In the genomic region with DNA sequence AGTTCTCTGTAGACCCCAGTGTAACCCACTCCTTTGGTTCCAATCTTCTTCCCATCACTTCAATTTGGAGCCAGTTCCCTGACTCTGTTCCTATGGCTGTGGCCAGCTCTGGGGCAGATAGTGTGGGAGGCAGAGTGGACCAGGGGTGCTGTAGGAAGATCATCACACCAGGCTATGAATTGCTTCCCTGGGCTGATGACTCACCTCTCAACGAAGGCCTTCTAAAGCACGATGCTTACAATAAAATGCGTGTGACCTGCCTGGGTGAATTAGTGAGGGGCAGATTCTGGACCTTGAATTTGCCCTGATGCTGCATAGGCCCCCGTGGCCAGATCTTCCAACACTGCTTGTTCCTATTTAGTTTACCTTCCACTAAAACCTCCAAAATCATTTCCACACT, we compare ENCODE assay signal across 22 cellular contexts.
DNase-seq lines count a peak whose midpoint lies in the region; ATAC-seq, FAIRE-seq and TF ChIP-seq lines count a peak whose summit lies in the region.
"Had no signal": no experiment of that assay in that cellular context is flagged by ENCODE, and none has a peak within 500 bp of the region (broad histone marks: within the 10 kb centered on the region; RNA-seq: fewer than 3 reads in every experiment).

No MANE protein-coding gene starts in this region.

- DNase-seq in EH (ENCODE audit: low read depth) (peak; percentile 45), astrocyte (ENCODE audit: low read depth) (peak; percentile 32), mesenchymal stem cell (peak; percentile 32), NCI-H1092 (lab: John Stamatoyannopoulos, UW) (no peak), HepG2 (ENCODE audit: low spot score) (no peak), body of pancreas (no peak)
- DNase-seq: CD8-positive, alpha-beta memory T cell; H7; NCI-H1048; NCI-H2107; NCI-H2227 treated with DMSO at 0.1 percent for 48 hours; NCI-H526 treated with DMSO at 0.1 percent for 48 hours; Right ventricle myocardium superior had no signal

- no peak overlapping the region for H3K18ac ChIP-seq in mesenchymal stem cell (ENCODE audit: low read depth in 1 of 2, low read length in 2 of 2)

- no peak overlapping the region for H3K27ac ChIP-seq in HUES48 (ENCODE audit: low read depth, low read length)
- H3K27ac ChIP-seq in astrocyte (ENCODE audit: low read depth, low read length): no peak overlapping the region
- H3K27ac ChIP-seq in mesenchymal stem cell (ENCODE audit: low read length, poor library complexity, severe bottlenecking): no peak overlapping the region
- H3K27ac ChIP-seq in HepG2 (ENCODE audit: extremely low read length, insufficient read depth, low read length): no peak overlapping the region
- H3K27ac ChIP-seq in body of pancreas: no peak overlapping the region
- H3K27ac ChIP-seq: A549; BLaER1 treated with 17β-estradiol and CSF1 and Interleukin-3, amounts not matched to agents 10 nM and 100 nM; HL-60; KMS-11; SK-N-MC had no signal

- no peak for TF ChIP-seq CTCF in astrocyte (IDR thresholded peaks at IDR 0.05; ENCODE audit: insufficient read depth, low read depth, low read length)
- TF ChIP-seq CTCF in HepG2 (CRISPR knock-in tag; IDR thresholded peaks at IDR 0.05): no peak
- no peak for TF ChIP-seq CTCF in body of pancreas (IDR thresholded peaks at IDR 0.05)

- H3K9me3 ChIP-seq in HUES48 (ENCODE audit: control insufficient read depth, insufficient read depth, low read length) (no peaks in the 10 kb centered on the region), astrocyte (ENCODE audit: insufficient read depth, low read depth, low read length) (no peaks in the 10 kb centered on the region), mesenchymal stem cell (ENCODE audit: control insufficient read depth, low read length) (no peaks in the 10 kb centered on the region), HepG2 (ENCODE audit: low read length) (no peaks in the 10 kb centered on the region), body of pancreas (no peaks in the 10 kb centered on the region)
- H3K9me3 ChIP-seq: A549; BLaER1 treated with 17β-estradiol and CSF1 and Interleukin-3, amounts not matched to agents 10 nM and 100 nM had no signal

- H3K4ac ChIP-seq in mesenchymal stem cell (ENCODE audit: low read depth in 1 of 2, low read length in 2 of 2): no peak overlapping the region

- ATAC-seq in HepG2 (no peak), HG03457 (IDR thresholded peaks at IDR 0.05; ENCODE audit: unreplicated experiment) (no peak), body of pancreas (no peak)
- ATAC-seq: A549 had no signal

- no peak overlapping the region for H2BK15ac ChIP-seq in mesenchymal stem cell (ENCODE audit: low read depth, poor library complexity, severe bottlenecking)

- peaks cover 37% of the 10 kb centered on the region for H3K79me1 ChIP-seq in mesenchymal stem cell (replicated peaks; ENCODE audit: low read length, poor library complexity, severe bottlenecking)

- H3K79me2 ChIP-seq in astrocyte (ENCODE audit: insufficient read depth, low read length): peaks cover 7% of the 10 kb centered on the region
- H3K79me2 ChIP-seq in HepG2 (ENCODE audit: insufficient read depth, low read length): no peaks in the 10 kb centered on the region

- WGBS in mesenchymal stem cell: 39% methylated on average over 4 of the region's 4 CpGs
- WGBS in HepG2 (ENCODE audit: low lambda C conversion rate): 0% methylated on average over 3 of the region's 4 CpGs
- WGBS in body of pancreas, 2 donors: 42 to 51% methylated on average over 4 of the region's 4 CpGs

- peaks cover 63% of the 10 kb centered on the region for H4K20me1 ChIP-seq in astrocyte (ENCODE audit: insufficient read depth, low read length)
- H4K20me1 ChIP-seq in HepG2 (ENCODE audit: insufficient read depth, low read length): no peaks in the 10 kb centered on the region
- H4K20me1 ChIP-seq: BLaER1 treated with 17β-estradiol and CSF1 and Interleukin-3, amounts not matched to agents 10 nM and 100 nM had no signal

- 0 out of 2 replicates have a peak overlapping the region, but pooled peaks have one; percentile 13 for H3K9ac ChIP-seq in HUES48 (ENCODE audit: low read depth, low read length)
- no peak overlapping the region for H3K9ac ChIP-seq in astrocyte (ENCODE audit: low read length)
- no peak overlapping the region for H3K9ac ChIP-seq in mesenchymal stem cell (ENCODE audit: low read length)
- no peak overlapping the region for H3K9ac ChIP-seq in HepG2 (ENCODE audit: insufficient read depth, low read depth, low read length)
- H3K9ac ChIP-seq: BLaER1 treated with 17β-estradiol and CSF1 and Interleukin-3, amounts not matched to agents 10 nM and 100 nM; KMS-11 had no signal

- H3K4me3 Mint-ChIP-seq in astrocyte (ENCODE audit: unreplicated experiment): no peak overlapping the region
- H3K4me3 Mint-ChIP-seq: CD8-positive, alpha-beta memory T cell had no signal

- no peak for FAIRE-seq in astrocyte (lab: Jason Lieb, UNC)
- no peak for FAIRE-seq in HepG2 (lab: Jason Lieb, UNC)
- FAIRE-seq: A549, D721Med, RCC 7860 had no signal

- CTCF ChIA-PET in HepG2 (lab: Yijun Ruan, JAX; ENCODE audit: low intra/inter-chr PET ratio, low total read pairs): no interaction called here

- H3K36me3 ChIP-seq in HUES48 (ENCODE audit: control insufficient read depth, insufficient read depth, low read length) (no peaks in the 10 kb centered on the region), astrocyte (ENCODE audit: insufficient read depth, low read length) (no peaks in the 10 kb centered on the region), mesenchymal stem cell (ENCODE audit: control insufficient read depth in 1 of 2, insufficient read depth in 2 of 2, low read depth in 1 of 2, low read length in 2 of 2) (no peaks in the 10 kb centered on the region), HepG2 (replicated peaks in 1 of 2; ENCODE audit: control insufficient read depth in 1 of 2, insufficient read depth in 2 of 2, low read length in 2 of 2) (no peaks in the 10 kb centered on the region), body of pancreas (replicated peaks in 1 of 2; ENCODE audit: insufficient read depth in 1 of 2, low read depth in 2 of 2) (no peaks in the 10 kb centered on the region)
- H3K36me3 ChIP-seq: BLaER1 treated with 17β-estradiol and CSF1 and Interleukin-3, amounts not matched to agents 10 nM and 100 nM had no signal

- H3K36me3 Mint-ChIP-seq in astrocyte (ENCODE audit: low read depth, unreplicated experiment): no peaks in the 10 kb centered on the region
- H3K36me3 Mint-ChIP-seq: CD8-positive, alpha-beta memory T cell had no signal

- no peak overlapping the region for H2AK5ac ChIP-seq in mesenchymal stem cell (ENCODE audit: low read length, severe bottlenecking)

- H3K4me2 ChIP-seq in astrocyte (ENCODE audit: low read length) (no peak overlapping the region), mesenchymal stem cell (ENCODE audit: low read length, poor library complexity, severe bottlenecking) (no peak overlapping the region), HepG2 (ENCODE audit: low read depth, low read length) (no peak overlapping the region)
- H3K4me2 ChIP-seq: A549; BLaER1 treated with 17β-estradiol and CSF1 and Interleukin-3, amounts not matched to agents 10 nM and 100 nM; KMS-11 had no signal

- no peak overlapping the region for H2BK5ac ChIP-seq in mesenchymal stem cell (ENCODE audit: low read depth, low read length, poor library complexity, severe bottlenecking)

- H2BK12ac ChIP-seq in mesenchymal stem cell (ENCODE audit: low read length in 2 of 2): no peak overlapping the region

- TF ChIP-seq RAD21 in HepG2 (CRISPR knock-in tag; IDR thresholded peaks at IDR 0.05): no peak

- no peak overlapping the region for H3K23ac ChIP-seq in mesenchymal stem cell (ENCODE audit: low read length in 2 of 2)

- intact Hi-C loops in HepG2 (cut with micrococcal nuclease; ENCODE audit: unreplicated experiment): no loop called here
- intact Hi-C loops in body of pancreas (cut with DNase I): no loop called here

- no peak overlapping the region for H3K14ac ChIP-seq in mesenchymal stem cell (ENCODE audit: low read length in 2 of 2)

- H3K27me3 ChIP-seq in HUES48 (ENCODE audit: control insufficient read depth, insufficient read depth, low read length) (no peaks in the 10 kb centered on the region), astrocyte (ENCODE audit: insufficient read depth, low read length) (no peaks in the 10 kb centered on the region), mesenchymal stem cell (ENCODE audit: control insufficient read depth in 1 of 2, insufficient read depth in 1 of 2, low read length in 2 of 2) (no peaks in the 10 kb centered on the region), HepG2 (ENCODE audit: control insufficient read depth in 1 of 2, insufficient read depth in 2 of 2, low read length in 2 of 2) (no peaks in the 10 kb centered on the region), body of pancreas (no peaks in the 10 kb centered on the region)
- H3K27me3 ChIP-seq: BLaER1 treated with 17β-estradiol and CSF1 and Interleukin-3, amounts not matched to agents 10 nM and 100 nM had no signal

- no peak overlapping the region for H3K27ac Mint-ChIP-seq in astrocyte (ENCODE audit: unreplicated experiment)
- H3K27ac Mint-ChIP-seq: CD8-positive, alpha-beta memory T cell had no signal

- H4K91ac ChIP-seq in mesenchymal stem cell (ENCODE audit: low read length): no peak overlapping the region

- peaks cover 32% of the 10 kb centered on the region for H3K4me1 Mint-ChIP-seq in astrocyte (ENCODE audit: low read depth, unreplicated experiment)
- H3K4me1 Mint-ChIP-seq: CD8-positive, alpha-beta memory T cell had no signal

- H2AFZ ChIP-seq in astrocyte (ENCODE audit: low read depth, low read length) (no peak overlapping the region), mesenchymal stem cell (ENCODE audit: low read depth, low read length) (no peak overlapping the region), HepG2 (ENCODE audit: low read length) (no peak overlapping the region)

- in situ Hi-C loops in HepG2 (cut with HindIII; ENCODE audit: extremely low pct_ligation_motif_present, low pct_unique_long_range_greater_than_20kb): loop anchor here (25.0 kb wide), 1 partner anchor 677 kb away; no protein-coding TSS in a partner anchor

- no peaks in the 10 kb centered on the region for H3K27me3 Mint-ChIP-seq in astrocyte (ENCODE audit: low read depth, unreplicated experiment)
- H3K27me3 Mint-ChIP-seq: CD8-positive, alpha-beta memory T cell had no signal

- no peak overlapping the region for H2BK120ac ChIP-seq in mesenchymal stem cell (ENCODE audit: low read depth, low read length)

- H3K4me1 ChIP-seq in HUES48 (ENCODE audit: control insufficient read depth, insufficient read depth, low read length) (peaks cover 19% of the 10 kb centered on the region), astrocyte (ENCODE audit: insufficient read depth, low read length) (peaks cover 13% of the 10 kb centered on the region), mesenchymal stem cell (ENCODE audit: control insufficient read depth, insufficient read depth, low read depth, low read length) (peaks cover 9% of the 10 kb centered on the region), HepG2 (ENCODE audit: insufficient read depth, low read length) (no peaks in the 10 kb centered on the region), body of pancreas (no peaks in the 10 kb centered on the region)
- H3K4me1 ChIP-seq: A549 had no signal

- TF ChIP-seq EP300 in HepG2 (IDR thresholded peaks at IDR 0.05; ENCODE audit: low read depth in 2 of 2, low read length in 2 of 2) (no peak), HepG2 (CRISPR knock-in tag; IDR thresholded peaks at IDR 0.05; ENCODE audit: borderline replicate concordance) (no peak)

- no peaks in the 10 kb centered on the region for H3K9me3 Mint-ChIP-seq in astrocyte (ENCODE audit: unreplicated experiment)

- POLR2A ChIA-PET in HepG2 (lab: Yijun Ruan, JAX): no interaction called here

- H3K4me3 ChIP-seq in HUES48 (ENCODE audit: low read depth, low read length) (no peak overlapping the region), astrocyte (ENCODE audit: insufficient read depth, low read depth, low read length) (no peak overlapping the region), mesenchymal stem cell (ENCODE audit: insufficient read depth in 1 of 2, low read depth in 1 of 2, low read length in 2 of 2) (no peak overlapping the region), HepG2 (replicated peaks in 1 of 3; ENCODE audit: insufficient read depth in 1 of 3, low read depth in 2 of 3, low read length in 3 of 3) (no peak overlapping the region), body of pancreas (no peak overlapping the region)
- H3K4me3 ChIP-seq: A549; BLaER1 treated with 17β-estradiol and CSF1 and Interleukin-3, amounts not matched to agents 10 nM and 100 nM; SK-N-MC had no signal

- no peak overlapping the region for H4K8ac ChIP-seq in mesenchymal stem cell (ENCODE audit: low read length)

- TF ChIP-seq POLR2A in HepG2 (IDR thresholded peaks at IDR 0.05; ENCODE audit: insufficient read depth in 1 of 2, low read depth in 2 of 2, low read length in 2 of 2): no peak
- TF ChIP-seq POLR2A in body of pancreas (IDR thresholded peaks at IDR 0.05): no peak

- no TSS peak for BruUV-seq in HepG2 (replicated peaks; lab: Mats Ljungman, UMichigan)

Comparison
In these comparisons a context has a peak if more than half of its experiments do, and no peak if none do; other contexts are left out.
1. DNase-seq: peak in EH (single experiment), astrocyte (single experiment) and mesenchymal stem cell (single experiment); none in NCI-H1092 (single experiment), HepG2 (single experiment) and body of pancreas (0 of 4).